In genomic region chr12:27971606-27972005, GRCh38 we compare ENCODE assay signal across 14 cellular contexts. TPM values are rescaled to one million over a fixed set of nuclear protein-coding genes. Genes with fewer than 3 reads are reported as not detected.
DNase-seq lines count a peak whose midpoint lies in the region; ATAC-seq and TF ChIP-seq lines count a peak whose summit lies in the region.
"Had no signal": no experiment of that assay in that cellular context is flagged by ENCODE, and none has a peak within 500 bp of the region (broad histone marks: within the 10 kb centered on the region; RNA-seq: fewer than 3 reads in every experiment).

No MANE protein-coding gene starts in this region.

- CTCF ChIA-PET in CD8-positive, alpha-beta T cell (lab: Charles Lee), result no interaction called here
- CTCF ChIA-PET in IMR-90 (lab: Yijun Ruan, JAX), result no interaction called here

- H3K27me3 Mint-ChIP-seq in CD8-positive, alpha-beta T cell (ENCODE audit: low read depth), result peaks cover 81% of the 10 kb centered on the region
- H3K27me3 Mint-ChIP-seq in neural crest cell (ENCODE audit: low read depth), result peaks cover 97% of the 10 kb centered on the region

- H2BK120ac ChIP-seq in IMR-90 (ENCODE audit: low read depth, low read length), result no peak overlapping the region

- no peaks in the 10 kb centered on the region for H3K36me3 ChIP-seq in CD8-positive, alpha-beta T cell (ENCODE audit: insufficient read depth, low read length)
- H3K36me3 ChIP-seq in IMR-90 (ENCODE audit: control insufficient read depth, insufficient read depth, low read length), result no peaks in the 10 kb centered on the region
- no peaks in the 10 kb centered on the region for H3K36me3 ChIP-seq in esophagus squamous epithelium
- H3K36me3 ChIP-seq in mucosa of descending colon (ENCODE audit: low read depth), result no peaks in the 10 kb centered on the region
- H3K36me3 ChIP-seq: BE2C, left lung, neutrophil, spleen had no signal

- H2BK5ac ChIP-seq in IMR-90 (ENCODE audit: low read depth, low read length, poor library complexity, severe bottlenecking), result no peak overlapping the region

- in situ Hi-C loops in IMR-90 (cut with MboI; ENCODE audit: low sequenced_read_pairs), result no loop called here

- no peak overlapping the region for H3K4me3 ChIP-seq in CD8-positive, alpha-beta T cell (ENCODE audit: low read depth, low read length)
- H3K4me3 ChIP-seq in IMR-90 (ENCODE audit: insufficient read depth, low read depth, low read length) (no peak overlapping the region), esophagus squamous epithelium (peak overlapping the region in 3 of 4 donors; percentile 55 to 77 (median 67)), mucosa of descending colon (no peak overlapping the region)
- H3K4me3 ChIP-seq: left lung had no signal

- no peak overlapping the region for H3K18ac ChIP-seq in IMR-90 (ENCODE audit: low read depth, low read length)

- no peak overlapping the region for H3K14ac ChIP-seq in IMR-90 (replicated peaks; ENCODE audit: low read depth, low read length)

- H3K9me1 ChIP-seq in IMR-90 (ENCODE audit: insufficient read depth, low read length), result no peaks in the 10 kb centered on the region; the same call in 1 of the 2 replicates

- no peak for ATAC-seq in CD8-positive, alpha-beta T cell
- no peak for ATAC-seq in IMR-90 (ENCODE audit: low read depth)
- no peak for ATAC-seq in HG03521 (IDR thresholded peaks at IDR 0.05; ENCODE audit: unreplicated experiment)
- ATAC-seq in mucosa of descending colon, result no peak
- ATAC-seq: esophagus mucosa, left lung had no signal

- H3K36me3 Mint-ChIP-seq in CD8-positive, alpha-beta T cell, result no peaks in the 10 kb centered on the region
- H3K36me3 Mint-ChIP-seq in neural crest cell (ENCODE audit: low read depth), result peaks cover 2% of the 10 kb centered on the region

- peaks cover 31% of the 10 kb centered on the region for H3K27me3 ChIP-seq in CD8-positive, alpha-beta T cell (ENCODE audit: insufficient read depth, low read length)
- H3K27me3 ChIP-seq in IMR-90 (ENCODE audit: control insufficient read depth, insufficient read depth, low read length) (peaks cover 3% of the 10 kb centered on the region; the same call in 1 of the 2 replicates), esophagus squamous epithelium (peaks cover 0 to 79% (median 8%) of the 10 kb centered on the region in 4 donors)

- no peak overlapping the region for H4K5ac ChIP-seq in IMR-90 (ENCODE audit: low read depth, low read length)

- H4K91ac ChIP-seq in IMR-90 (ENCODE audit: insufficient read depth, low read depth, low read length), result no peak overlapping the region

- H3K27ac Mint-ChIP-seq in CD8-positive, alpha-beta T cell, result no peak overlapping the region
- H3K27ac Mint-ChIP-seq in neural crest cell (ENCODE audit: unreplicated experiment), result no peak overlapping the region

- POLR2A ChIA-PET in CD8-positive, alpha-beta T cell (lab: Charles Lee), result no interaction called here
- POLR2A ChIA-PET in IMR-90 (lab: Charles Lee; ENCODE audit: unreplicated experiment), result no interaction called here

- H3K9me3 ChIP-seq in CD8-positive, alpha-beta T cell (ENCODE audit: low read length), result no peaks in the 10 kb centered on the region
- no peaks in the 10 kb centered on the region for H3K9me3 ChIP-seq in IMR-90 (ENCODE audit: control insufficient read depth, insufficient read depth, low read length)
- H3K9me3 ChIP-seq in esophagus squamous epithelium, result no peaks in the 10 kb centered on the region
- H3K9me3 ChIP-seq in mucosa of descending colon, result no peaks in the 10 kb centered on the region
- H3K9me3 ChIP-seq: BE2C, left lung, neutrophil, spleen had no signal

- no peak for TF ChIP-seq RAD21 in IMR-90 (IDR thresholded peaks at IDR 0.05; ENCODE audit: low read length)

- no peak for TF ChIP-seq CTCF in CD8-positive, alpha-beta T cell (IDR thresholded peaks at IDR 0.05)
- TF ChIP-seq CTCF in IMR-90 (conservative IDR thresholded peaks at IDR 0.05; ENCODE audit: low read depth, low read length), result no peak
- no peak for TF ChIP-seq CTCF in esophagus squamous epithelium (IDR thresholded peaks at IDR 0.05)
- no peak for TF ChIP-seq CTCF in neural crest cell (conservative IDR thresholded peaks at IDR 0.05)
- no peak for TF ChIP-seq CTCF in mucosa of descending colon (IDR thresholded peaks at IDR 0.05)

- intact Hi-C loops in CD8-positive, alpha-beta T cell (cut with DNase I, micrococcal nuclease), result no loop called here
- intact Hi-C loops in IMR-90 (cut with micrococcal nuclease), result no loop called here
- intact Hi-C loops in esophagus squamous epithelium (cut with DNase I), result loop anchor here (10.0 kb wide), 1 partner anchor 213 kb away; no protein-coding TSS in a partner anchor
- intact Hi-C loops in mucosa of descending colon (cut with DNase I, micrococcal nuclease), result no loop called here

- no peak overlapping the region for H3K4me2 ChIP-seq in IMR-90 (ENCODE audit: low read depth, low read length)

- no peak overlapping the region for H4K8ac ChIP-seq in IMR-90 (ENCODE audit: low read depth in 2 of 2, low read length in 2 of 2)

- no CpG with 5 or more reads among the region's 7 CpGs for WGBS in IMR-90 (ENCODE audit: extremely low coverage in 2 of 2, insufficient read length in 1 of 2), 2 experiments
- WGBS in esophagus squamous epithelium, 2 donors, result 11 to 20% methylated on average over 7 of the region's 7 CpGs

- H3K27ac ChIP-seq in CD8-positive, alpha-beta T cell (ENCODE audit: low read depth, low read length), result no peak overlapping the region
- no peak overlapping the region for H3K27ac ChIP-seq in IMR-90 (ENCODE audit: insufficient read depth, low read length)
- peak overlapping the region; percentile 61 to 91 (median 77) for H3K27ac ChIP-seq in esophagus squamous epithelium
- H3K27ac ChIP-seq: left lung, neutrophil had no signal

- peaks cover 29% of the 10 kb centered on the region for H3K4me1 Mint-ChIP-seq in CD8-positive, alpha-beta T cell (ENCODE audit: low read depth)
- peaks cover 29% of the 10 kb centered on the region for H3K4me1 Mint-ChIP-seq in neural crest cell

- no peak overlapping the region for H3K4ac ChIP-seq in IMR-90 (ENCODE audit: low read depth, low read length)

- H3K9ac ChIP-seq in IMR-90 (ENCODE audit: low read depth, low read length), result no peak overlapping the region

- dilution Hi-C loops in IMR-90 (cut with HindIII; ENCODE audit: low sequenced_read_pairs, unreplicated experiment), result no loop called here

- no peaks in the 10 kb centered on the region for H4K20me1 ChIP-seq in IMR-90 (ENCODE audit: insufficient read depth, low read length)

- peak overlapping the region; percentile 15 for H3K4me3 Mint-ChIP-seq in CD8-positive, alpha-beta T cell
- peak overlapping the region; percentile 90 for H3K4me3 Mint-ChIP-seq in neural crest cell

- H2AK5ac ChIP-seq in IMR-90 (ENCODE audit: low read depth, low read length), result no peak overlapping the region

- no peak overlapping the region for H2AK9ac ChIP-seq in IMR-90 (replicated peaks; ENCODE audit: low read depth, low read length, poor library complexity)

- no TSS peak for BruUV-seq in IMR-90 (replicated peaks; lab: Mats Ljungman, UMichigan)

- no peak overlapping the region for H3K56ac ChIP-seq in IMR-90 (ENCODE audit: extremely low read depth, insufficient read depth, low read length)

- no peak overlapping the region for H2BK20ac ChIP-seq in IMR-90 (ENCODE audit: low read depth, low read length)

- TF ChIP-seq POLR2A in IMR-90 (IDR thresholded peaks at IDR 0.05; ENCODE audit: low read depth, low read length) (no peak), esophagus squamous epithelium (IDR thresholded peaks at IDR 0.05) (no peak)

- H3K9me3 Mint-ChIP-seq in CD8-positive, alpha-beta T cell, result no peaks in the 10 kb centered on the region
- no peaks in the 10 kb centered on the region for H3K9me3 Mint-ChIP-seq in neural crest cell

- no peaks in the 10 kb centered on the region for H3K79me1 ChIP-seq in IMR-90 (ENCODE audit: low read depth in 1 of 2, low read length in 2 of 2)

- peaks cover 17% of the 10 kb centered on the region for H3K4me1 ChIP-seq in CD8-positive, alpha-beta T cell (ENCODE audit: insufficient read depth, low read length)
- H3K4me1 ChIP-seq in IMR-90 (ENCODE audit: control insufficient read depth, insufficient read depth, low read length) (no peaks in the 10 kb centered on the region; the same call in 1 of the 2 replicates), esophagus squamous epithelium (peaks cover 16 to 83% (median 38%) of the 10 kb centered on the region in 3 donors), mucosa of descending colon (ENCODE audit: low read depth) (peaks cover 13% of the 10 kb centered on the region)
- H3K4me1 ChIP-seq: BE2C had no signal

- no peak for DNase-seq in CD8-positive, alpha-beta T cell
- DNase-seq in IMR-90, result peak; percentile 30
- DNase-seq in esophagus squamous epithelium (lab: John Stamatoyannopoulos, UW), result no peak
- no peak for DNase-seq in neural crest cell (ENCODE audit: low read depth, low spot score)
- no peak for DNase-seq in effector CD8-positive, alpha-beta T cell (lab: John Stamatoyannopoulos, UW)
- no peak for DNase-seq in mucosa of descending colon
- no peak for DNase-seq in stimulated activated naive CD4-positive, alpha-beta T cell (lab: John Stamatoyannopoulos, UW)
- DNase-seq: BE2C, left lung, NCI-H187 treated with DMSO at 0.1 percent for 48 hours, spleen had no signal

- H2BK15ac ChIP-seq in IMR-90 (ENCODE audit: low read depth, low read length), result no peak overlapping the region

- no peak overlapping the region for H2AFZ ChIP-seq in IMR-90 (replicated peaks; ENCODE audit: low read length, poor library complexity)

- H3K23ac ChIP-seq in IMR-90 (ENCODE audit: low read depth, low read length), result peak overlapping the region; percentile 36; the same call in 1 of the 2 replicates

TF ChIP-seq in IMR-90, 13 proteins besides CTCF, POLR2A, EP300 and RAD21 (continues in another document):
- TF ChIP-seq RFX5 (IDR thresholded peaks at IDR 0.05; ENCODE audit: low read depth, low read length) (no peak), USF2 (IDR thresholded peaks at IDR 0.05; ENCODE audit: low read depth, low read length) (no peak), FOS (IDR thresholded peaks at IDR 0.05; ENCODE audit: low read depth, low read length) (no peak), MAFK (IDR thresholded peaks at IDR 0.05; ENCODE audit: low read depth, low read length) (no peak), CHD1 (IDR thresholded peaks at IDR 0.05; ENCODE audit: low read depth, low read length) (no peak)

RNA-seq across cellular contexts. Expression of gene PTHLH, which starts 0.9 kb away (rescaled TPM):
- not detected for total RNA-seq in CD8-positive, alpha-beta T cell
- total RNA-seq in IMR-90 (2012; rRNA removed), result 0.36 and 0.83 TPM in 2 replicates
- polyA plus RNA-seq in IMR-90 (2012; rRNA removed), result 1.3 and 1.6 TPM in 2 replicates
- polyA plus RNA-seq in IMR-90 (2012; cell fraction: cytosol; rRNA removed), result 1.0 and 2.0 TPM in 2 replicates
- 1.7 and 3.0 TPM in 2 replicates for polyA plus RNA-seq in IMR-90 (2012; cell fraction: nucleus; rRNA removed; ENCODE audit: low replicate concordance)
- total RNA-seq in esophagus squamous epithelium, result 1 to 10 TPM; 4.5 to 9.6 (median 5.6) TPM
- 0.27 and 0.56 TPM in 2 replicates for total RNA-seq in neural crest cell
- 1 to 10 TPM in 1 of 3 donors, not detected in 2; 2.2 TPM for total RNA-seq in mucosa of descending colon

Comparison
In these comparisons a context has a peak if more than half of its experiments do, and no peak if none do; other contexts are left out.
1. H3K27ac ChIP-seq: peak in esophagus squamous epithelium (4 of 4); none in CD8-positive, alpha-beta T cell (single experiment) and IMR-90 (single experiment).
2. H3K4me3 ChIP-seq: peak in esophagus squamous epithelium (3 of 4); none in CD8-positive, alpha-beta T cell (single experiment), IMR-90 (single experiment) and mucosa of descending colon (single experiment).